13 cellular contexts compared by ENCODE assay signal in genomic region chr20:12414446-12415274, GRCh38.
DNase-seq lines count a peak whose midpoint lies in the region; ATAC-seq, FAIRE-seq and TF ChIP-seq lines count a peak whose summit lies in the region.
"Had no signal": no experiment of that assay in that cellular context is flagged by ENCODE, and none has a peak within 500 bp of the region (broad histone marks: within the 10 kb centered on the region; RNA-seq: fewer than 3 reads in every experiment).

No MANE protein-coding gene starts in this region.

- H3K4me1 Mint-ChIP-seq in neural progenitor cell = peaks cover 17% of the 10 kb centered on the region
- H3K4me1 Mint-ChIP-seq in activated T-cell treated with anti-CD3 and anti-CD28 coated beads, Interleukin-2, amount 50 U/mL, for 72 hours (ENCODE audit: low read depth) = no peaks in the 10 kb centered on the region
- H3K4me1 Mint-ChIP-seq: CD4-positive, alpha-beta memory T cell had no signal

- H3K4me3 Mint-ChIP-seq in neural progenitor cell = no peak overlapping the region
- H3K4me3 Mint-ChIP-seq in activated T-cell treated with anti-CD3 and anti-CD28 coated beads, Interleukin-2, amount 50 U/mL, for 72 hours = no peak overlapping the region
- H3K4me3 Mint-ChIP-seq: activated T-cell treated with anti-CD3 and anti-CD28 coated beads, Interleukin-2, amount 50 U/mL, for 4 hours; CD4-positive, alpha-beta memory T cell had no signal

- H3K9me3 ChIP-seq in neural progenitor cell (ENCODE audit: low read depth) = no peaks in the 10 kb centered on the region

- H2AFZ ChIP-seq in neural progenitor cell (replicated peaks) = no peak overlapping the region

- FAIRE-seq in endometrium (lab: Jason Lieb, UNC) = peak; percentile 99

- peaks cover 3% of the 10 kb centered on the region for H3K4me1 ChIP-seq in neural progenitor cell
- H3K4me1 ChIP-seq: SJSA1 had no signal

- H3K9ac ChIP-seq in neural progenitor cell = no peak overlapping the region

- no peaks in the 10 kb centered on the region for H3K79me2 ChIP-seq in neural progenitor cell (ENCODE audit: low read depth)

- no peaks in the 10 kb centered on the region for H3K9me3 Mint-ChIP-seq in neural progenitor cell
- H3K9me3 Mint-ChIP-seq in activated T-cell treated with anti-CD3 and anti-CD28 coated beads, Interleukin-2, amount 50 U/mL, for 72 hours = peaks cover 8 to 13% of the 10 kb centered on the region in 2 donors

- H3K4me2 ChIP-seq in neural progenitor cell = no peak overlapping the region

- H3F3A ChIP-seq in neural progenitor cell (ENCODE audit: low read depth) = no peaks in the 10 kb centered on the region

- H3K27me3 ChIP-seq in neural progenitor cell = no peaks in the 10 kb centered on the region
- H3K27me3 ChIP-seq: SJSA1 had no signal

- H3K27ac Mint-ChIP-seq in neural progenitor cell = peak overlapping the region; percentile 58
- H3K27ac Mint-ChIP-seq in activated T-cell treated with anti-CD3 and anti-CD28 coated beads, Interleukin-2, amount 50 U/mL, for 72 hours = no peak overlapping the region
- H3K27ac Mint-ChIP-seq: CD4-positive, alpha-beta memory T cell had no signal

- H3K36me3 ChIP-seq in neural progenitor cell = no peaks in the 10 kb centered on the region
- H3K36me3 ChIP-seq: SJSA1 had no signal

- H3K4me3 ChIP-seq in neural progenitor cell = no peak overlapping the region
- H3K4me3 ChIP-seq: SJSA1 had no signal

- ATAC-seq in HG03045 (IDR thresholded peaks at IDR 0.05; ENCODE audit: unreplicated experiment) = no peak
- ATAC-seq in activated T-cell treated with anti-CD3 and anti-CD28 coated beads, Interleukin-2, amount 50 U/mL, for 72 hours (replicated peaks in 1 of 2) = no peak
- no peak for ATAC-seq in HG03135 (IDR thresholded peaks at IDR 0.05; ENCODE audit: unreplicated experiment)
- no peak for ATAC-seq in HG03571 (IDR thresholded peaks at IDR 0.05; ENCODE audit: unreplicated experiment)
- ATAC-seq: activated T-cell treated with anti-CD3 and anti-CD28 coated beads, Interleukin-2, amount 50 U/mL, for 4 hours had no signal

- no peak for TF ChIP-seq CTCF in neural progenitor cell (IDR thresholded peaks at IDR 0.05)

- no peak overlapping the region for H3K27ac ChIP-seq in neural progenitor cell
- H3K27ac ChIP-seq: SJSA1 had no signal

- H4K20me1 ChIP-seq in neural progenitor cell (ENCODE audit: low read depth) = no peaks in the 10 kb centered on the region

- no peaks in the 10 kb centered on the region for H3K36me3 Mint-ChIP-seq in neural progenitor cell
- H3K36me3 Mint-ChIP-seq in activated T-cell treated with anti-CD3 and anti-CD28 coated beads, Interleukin-2, amount 50 U/mL, for 72 hours (ENCODE audit: insufficient read depth in 2 of 2) = no peaks in the 10 kb centered on the region
- H3K36me3 Mint-ChIP-seq: CD4-positive, alpha-beta memory T cell had no signal

- H3K27me3 Mint-ChIP-seq in neural progenitor cell (ENCODE audit: insufficient read depth, low read depth) = peaks cover 4% of the 10 kb centered on the region
- H3K27me3 Mint-ChIP-seq in activated T-cell treated with anti-CD3 and anti-CD28 coated beads, Interleukin-2, amount 50 U/mL, for 72 hours (ENCODE audit: low read depth) = no peaks in the 10 kb centered on the region
- H3K27me3 Mint-ChIP-seq: CD4-positive, alpha-beta memory T cell had no signal

- DNase-seq in H4 (ENCODE audit: low spot score) (peak; percentile 17), OCI-M1 (lab: John Stamatoyannopoulos, UW) (peak; percentile 76), neural progenitor cell (ENCODE audit: low spot score) (no peak)
- no peak for DNase-seq in activated T-cell treated with anti-CD3 and anti-CD28 coated beads, Interleukin-2, amount 50 U/mL, for 72 hours
- DNase-seq: activated T-cell treated with anti-CD3 and anti-CD28 coated beads, Interleukin-2, amount 50 U/mL, for 4 hours; CD4-positive, alpha-beta memory T cell; H7; stimulated activated naive CD4-positive, alpha-beta T cell had no signal

Comparison
In these comparisons a context has a peak if more than half of its experiments do, and no peak if none do; other contexts are left out.
1. DNase-seq: peak in H4 (single experiment) and OCI-M1 (single experiment); none in neural progenitor cell (single experiment) and activated T-cell treated with anti-CD3 and anti-CD28 coated beads, Interleukin-2, amount 50 U/mL, for 72 hours (0 of 2).